Comparison of ENCODE assay signal across 1 cellular context in genomic region chr2:84844141-84844540, GRCh38.
A peak's percentile ranks its signal among the peaks of the same experiment; 100 is the strongest.
TF ChIP-seq lines count a peak whose summit lies in the region.

No MANE protein-coding gene starts in this region.

TF ChIP-seq in HepG2, 621 proteins besides CTCF, POLR2A, EP300 and RAD21 (continued from another document):
- 0 out of 2 replicates have a peak, but pooled peaks have one; percentile 3 for TF ChIP-seq MNT (IDR thresholded peaks at IDR 0.05)
